ENCODE assay signal across 21 cellular contexts in the genomic region with DNA sequence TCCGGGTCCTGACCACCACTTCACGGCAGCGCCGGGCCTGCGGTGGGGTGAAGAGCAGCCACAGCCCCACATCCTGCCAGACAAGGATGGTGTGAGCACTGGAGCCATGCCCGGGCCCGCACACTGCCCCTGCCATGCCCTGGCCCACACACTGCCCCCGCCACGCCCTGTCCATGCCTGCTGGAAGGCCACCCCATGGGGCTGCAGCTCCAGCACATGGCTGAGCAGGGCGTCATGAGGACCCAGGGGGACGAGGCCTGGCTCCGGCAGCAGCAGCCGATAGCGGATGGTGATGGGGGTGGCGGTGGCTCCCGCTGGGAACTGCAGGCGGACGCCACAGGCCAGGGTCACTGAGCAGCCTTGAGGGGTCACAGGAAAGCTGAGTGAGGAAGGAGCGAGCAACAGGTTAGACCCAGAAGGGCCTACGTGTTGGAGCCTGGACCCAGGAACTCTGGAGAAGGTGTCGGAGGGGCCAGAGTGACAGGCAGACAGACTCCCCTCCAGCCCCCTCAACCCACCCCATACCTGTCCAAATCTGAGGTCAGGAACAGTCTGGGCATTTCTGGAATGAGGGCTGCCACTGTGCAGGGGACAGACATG. TPM values are rescaled to one million over a fixed set of nuclear protein-coding genes. Genes with fewer than 3 reads are reported as not detected.
DNase-seq lines count a peak whose midpoint lies in the region; ATAC-seq, FAIRE-seq and TF ChIP-seq lines count a peak whose summit lies in the region.
"Had no signal": no experiment of that assay in that cellular context is flagged by ENCODE, and none has a peak within 500 bp of the region (broad histone marks: within the 10 kb centered on the region; RNA-seq: fewer than 3 reads in every experiment).

No MANE protein-coding gene starts in this region.

- POLR2A ChIA-PET in activated CD8-positive, alpha-beta T cell treated with anti-CD3 and anti-CD28 coated beads, Interleukin-2, amount 10 ng/mL, durations not matched to agents 7 days and 5 days (lab: Charles Lee): no interaction called here
- POLR2A ChIA-PET in activated CD8-positive, alpha-beta T cell treated with anti-CD3 and anti-CD28 coated beads for 36 hours (lab: Charles Lee): interaction anchor here (3.5 kb wide), 1 partner anchor 10 kb away, joined by 22 read pairs; no protein-coding TSS in a partner anchor

- H3K36me3 ChIP-seq in sigmoid colon: peaks cover 0 to 38% (median 3%) of the 10 kb centered on the region in 4 donors
- H3K36me3 ChIP-seq: BE2C had no signal

- no peaks in the 10 kb centered on the region for H3K9me3 Mint-ChIP-seq in activated CD8-positive, alpha-beta T cell treated with anti-CD3 and anti-CD28 coated beads, Interleukin-2, amount 10 ng/mL, durations not matched to agents 7 days and 5 days (ENCODE audit: insufficient read depth)
- no peaks in the 10 kb centered on the region for H3K9me3 Mint-ChIP-seq in activated CD8-positive, alpha-beta T cell treated with anti-CD3 and anti-CD28 coated beads for 36 hours
- H3K9me3 Mint-ChIP-seq in memory B cell: no peaks in the 10 kb centered on the region
- H3K9me3 Mint-ChIP-seq: CD8-positive, alpha-beta T cell had no signal

- TF ChIP-seq POLR2A in H54 (IDR thresholded peaks at IDR 0.05; ENCODE audit: low read depth, low read length) (0 out of 2 replicates have a peak, but pooled peaks have one; percentile 9), sigmoid colon (IDR thresholded peaks at IDR 0.05) (no peak)

- DNase-seq in activated CD8-positive, alpha-beta T cell treated with anti-CD3 and anti-CD28 coated beads, Interleukin-2, amount 10 ng/mL, durations not matched to agents 7 days and 5 days: no peak
- no peak for DNase-seq in activated CD8-positive, alpha-beta T cell treated with anti-CD3 and anti-CD28 coated beads for 36 hours
- DNase-seq in H54 (ENCODE audit: insufficient read length, low spot score) (no peak), memory B cell (ENCODE audit: low spot score in 2 of 2) (no peak), sigmoid colon (no peak)
- no peak for DNase-seq in stimulated activated CD4-positive, alpha-beta T cell treated with anti-CD3 and anti-CD28 coated beads, Interleukin-12 subunit alpha, Interleukin-12 subunit beta, amount 100 ng/mL, for 4 hours
- DNase-seq: BE2C; Calu3; CD8-positive, alpha-beta T cell; EL; Karpas-422; NCI-H1048; NCI-H1436; NCI-H1930; NCI-H345; NCI-H524 treated with DMSO at 0.1 percent for 48 hours had no signal

- WGBS in sigmoid colon, 2 donors: 96 to 97% methylated on average over 21 of the region's 21 CpGs

- H3K27ac ChIP-seq in sigmoid colon: no peak overlapping the region
- H3K27ac ChIP-seq: PC-9 had no signal

- H3K36me3 Mint-ChIP-seq in activated CD8-positive, alpha-beta T cell treated with anti-CD3 and anti-CD28 coated beads, Interleukin-2, amount 10 ng/mL, durations not matched to agents 7 days and 5 days (ENCODE audit: low read depth): peaks cover 14% of the 10 kb centered on the region
- H3K36me3 Mint-ChIP-seq in activated CD8-positive, alpha-beta T cell treated with anti-CD3 and anti-CD28 coated beads for 36 hours (ENCODE audit: low read depth): peaks cover 2% of the 10 kb centered on the region
- peaks cover 2% of the 10 kb centered on the region for H3K36me3 Mint-ChIP-seq in memory B cell
- H3K36me3 Mint-ChIP-seq: CD8-positive, alpha-beta T cell had no signal

- no peaks in the 10 kb centered on the region for H3K9me3 ChIP-seq in sigmoid colon
- H3K9me3 ChIP-seq: BE2C, HAP-1 had no signal

- H3K4me3 Mint-ChIP-seq in activated CD8-positive, alpha-beta T cell treated with anti-CD3 and anti-CD28 coated beads, Interleukin-2, amount 10 ng/mL, durations not matched to agents 7 days and 5 days: peak overlapping the region; percentile 8
- no peak overlapping the region for H3K4me3 Mint-ChIP-seq in activated CD8-positive, alpha-beta T cell treated with anti-CD3 and anti-CD28 coated beads for 36 hours
- H3K4me3 Mint-ChIP-seq in memory B cell: peak overlapping the region; percentile 34
- H3K4me3 Mint-ChIP-seq: CD8-positive, alpha-beta T cell had no signal

- CTCF ChIA-PET in activated CD8-positive, alpha-beta T cell treated with anti-CD3 and anti-CD28 coated beads, Interleukin-2, amount 10 ng/mL, durations not matched to agents 7 days and 5 days (lab: Charles Lee): interaction anchor here (0.6 kb wide), 1 partner anchor 89 kb away, joined by 3 read pairs; no protein-coding TSS in a partner anchor
- CTCF ChIA-PET in activated CD8-positive, alpha-beta T cell treated with anti-CD3 and anti-CD28 coated beads for 36 hours (lab: Charles Lee): no interaction called here

- no peak for FAIRE-seq in H54 (lab: Jason Lieb, UNC)
- FAIRE-seq: GM12878 had no signal

- H3K4me3 ChIP-seq in sigmoid colon: no peak overlapping the region
- H3K4me3 ChIP-seq: GM12878, HAP-1, PC-9 had no signal

- intact Hi-C loops in activated CD8-positive, alpha-beta T cell treated with anti-CD3 and anti-CD28 coated beads for 36 hours (cut with micrococcal nuclease): no loop called here
- intact Hi-C loops in sigmoid colon (cut with DNase I): no loop called here

- TF ChIP-seq CTCF in activated CD8-positive, alpha-beta T cell treated with anti-CD3 and anti-CD28 coated beads for 36 hours (IDR thresholded peaks at IDR 0.05): no peak
- no peak for TF ChIP-seq CTCF in sigmoid colon (IDR thresholded peaks at IDR 0.05)

- no peaks in the 10 kb centered on the region for H3K27me3 Mint-ChIP-seq in activated CD8-positive, alpha-beta T cell treated with anti-CD3 and anti-CD28 coated beads, Interleukin-2, amount 10 ng/mL, durations not matched to agents 7 days and 5 days (ENCODE audit: low read depth)
- no peaks in the 10 kb centered on the region for H3K27me3 Mint-ChIP-seq in activated CD8-positive, alpha-beta T cell treated with anti-CD3 and anti-CD28 coated beads for 36 hours
- H3K27me3 Mint-ChIP-seq in memory B cell: no peaks in the 10 kb centered on the region

- peaks cover 20% of the 10 kb centered on the region for H3K4me1 Mint-ChIP-seq in activated CD8-positive, alpha-beta T cell treated with anti-CD3 and anti-CD28 coated beads, Interleukin-2, amount 10 ng/mL, durations not matched to agents 7 days and 5 days (ENCODE audit: low read depth)
- H3K4me1 Mint-ChIP-seq in activated CD8-positive, alpha-beta T cell treated with anti-CD3 and anti-CD28 coated beads for 36 hours (ENCODE audit: low read depth): no peaks in the 10 kb centered on the region
- peaks cover 10% of the 10 kb centered on the region for H3K4me1 Mint-ChIP-seq in memory B cell

- no peak for ATAC-seq in activated CD8-positive, alpha-beta T cell treated with anti-CD3 and anti-CD28 coated beads, Interleukin-2, amount 10 ng/mL, durations not matched to agents 7 days and 5 days
- no peak for ATAC-seq in activated CD8-positive, alpha-beta T cell treated with anti-CD3 and anti-CD28 coated beads for 36 hours
- ATAC-seq in memory B cell (ENCODE audit: low read depth): no peak
- ATAC-seq: CD8-positive, alpha-beta T cell; GM12878 had no signal

- no peak overlapping the region for H3K27ac Mint-ChIP-seq in activated CD8-positive, alpha-beta T cell treated with anti-CD3 and anti-CD28 coated beads, Interleukin-2, amount 10 ng/mL, durations not matched to agents 7 days and 5 days
- H3K27ac Mint-ChIP-seq in activated CD8-positive, alpha-beta T cell treated with anti-CD3 and anti-CD28 coated beads for 36 hours: no peak overlapping the region
- H3K27ac Mint-ChIP-seq in memory B cell: no peak overlapping the region
- H3K27ac Mint-ChIP-seq: CD8-positive, alpha-beta T cell had no signal

- H3K27me3 ChIP-seq in sigmoid colon: no peaks in the 10 kb centered on the region
- H3K27me3 ChIP-seq: BE2C had no signal

- TF ChIP-seq EP300 in sigmoid colon (IDR thresholded peaks at IDR 0.05): no peak

- peaks cover 0 to 35% (median 25%) of the 10 kb centered on the region in 4 donors for H3K4me1 ChIP-seq in sigmoid colon

RNA-seq across cellular contexts. Expression of a gene that starts 2.9 kb away (rescaled TPM):
- total RNA-seq in activated CD8-positive, alpha-beta T cell treated with anti-CD3 and anti-CD28 coated beads, Interleukin-2, amount 10 ng/mL, durations not matched to agents 7 days and 5 days: 10 to 100 TPM; 59.3 to 60.5 TPM
- 10 to 100 TPM; 29.9 to 30.6 TPM for total RNA-seq in activated CD8-positive, alpha-beta T cell treated with anti-CD3 and anti-CD28 coated beads for 36 hours
- 10 to 100 TPM in 2 of 4 donors, 1 to 10 TPM in 2; 6.7 to 26.6 (median 11.4) TPM for total RNA-seq in sigmoid colon
- polyA plus RNA-seq in sigmoid colon: 10 to 100 TPM in 1 of 3 donors, 1 to 10 TPM in 2; 4.9 to 28.8 (median 6.0) TPM

RNA-seq across cellular contexts. Expression of a gene that starts 4.0 kb away (rescaled TPM):
- total RNA-seq in activated CD8-positive, alpha-beta T cell treated with anti-CD3 and anti-CD28 coated beads, Interleukin-2, amount 10 ng/mL, durations not matched to agents 7 days and 5 days: 10 to 100 TPM; 51.2 to 56.4 TPM
- total RNA-seq in activated CD8-positive, alpha-beta T cell treated with anti-CD3 and anti-CD28 coated beads for 36 hours: 10 to 100 TPM; 33.3 to 36.7 TPM
- 1 to 10 TPM; 3.8 to 7.2 (median 5.4) TPM for total RNA-seq in sigmoid colon
- polyA plus RNA-seq in sigmoid colon: 10 to 100 TPM in 1 of 3 donors, 1 to 10 TPM in 2; 7.8 to 26.4 (median 9.7) TPM

RNA-seq across cellular contexts. Expression of a gene that starts 7.6 kb away (rescaled TPM):
- total RNA-seq in activated CD8-positive, alpha-beta T cell treated with anti-CD3 and anti-CD28 coated beads, Interleukin-2, amount 10 ng/mL, durations not matched to agents 7 days and 5 days: 1,000 to 10,000 TPM; 2,268 to 2,338 TPM
- total RNA-seq in activated CD8-positive, alpha-beta T cell treated with anti-CD3 and anti-CD28 coated beads for 36 hours: 1,000 to 10,000 TPM; 3,638 to 3,686 TPM
- total RNA-seq in sigmoid colon: 100 to 1,000 TPM; 405 to 632 (median 412) TPM
- 1,000 to 10,000 TPM; 1,208 to 2,533 (median 1,777) TPM for polyA plus RNA-seq in sigmoid colon

RNA-seq across cellular contexts. Expression of a gene that starts 12.2 kb away (rescaled TPM):
- 1 to 10 TPM in 1 of 2 experiments, under 1 TPM in 1; 0.61 to 1.9 TPM for total RNA-seq in activated CD8-positive, alpha-beta T cell treated with anti-CD3 and anti-CD28 coated beads, Interleukin-2, amount 10 ng/mL, durations not matched to agents 7 days and 5 days
- total RNA-seq in activated CD8-positive, alpha-beta T cell treated with anti-CD3 and anti-CD28 coated beads for 36 hours: under 1 TPM; 0.20 to 0.25 TPM
- total RNA-seq in sigmoid colon: 1 to 10 TPM; 1.8 to 3.6 (median 2.6) TPM
- 1 to 10 TPM in 1 of 3 donors, not detected in 2; 2.0 TPM for polyA plus RNA-seq in sigmoid colon
- total RNA-seq: Calu3; CD8-positive, alpha-beta T cell; HT-29; MCF 10A; PC-9 had no signal

RNA-seq across cellular contexts. Expression of a gene that starts 16.6 kb away (rescaled TPM):
- 10 to 100 TPM; 67.3 to 76.6 TPM for total RNA-seq in activated CD8-positive, alpha-beta T cell treated with anti-CD3 and anti-CD28 coated beads, Interleukin-2, amount 10 ng/mL, durations not matched to agents 7 days and 5 days
- 10 to 100 TPM; 29.7 to 32.0 TPM for total RNA-seq in activated CD8-positive, alpha-beta T cell treated with anti-CD3 and anti-CD28 coated beads for 36 hours
- total RNA-seq in sigmoid colon: 10 to 100 TPM; 26.3 to 39.6 (median 34.6) TPM
- 100 to 1,000 TPM in 1 of 3 donors, 10 to 100 TPM in 2; 35.4 to 137 (median 47.6) TPM for polyA plus RNA-seq in sigmoid colon

Comparison
In these comparisons a context has a peak if more than half of its experiments do, and no peak if none do; other contexts are left out.
1. RNA of a gene that starts 4.0 kb away (total RNA-seq): 51.2 to 56.4 TPM in activated CD8-positive, alpha-beta T cell treated with anti-CD3 and anti-CD28 coated beads, Interleukin-2, amount 10 ng/mL, durations not matched to agents 7 days and 5 days and 33.3 to 36.7 TPM in activated CD8-positive, alpha-beta T cell treated with anti-CD3 and anti-CD28 coated beads for 36 hours; 3.8 to 7.2 TPM in sigmoid colon; every median in the first group is over 4 times any median in the second.